In genomic region chr12:110546339-110546738, GRCh38 we compare ENCODE assay signal across 10 cellular contexts. TPM values are rescaled to one million over a fixed set of nuclear protein-coding genes. Genes with fewer than 3 reads are reported as not detected.
A peak's percentile ranks its signal among the peaks of the same experiment; 100 is the strongest.
DNase-seq lines count a peak whose midpoint lies in the region; ATAC-seq and TF ChIP-seq lines count a peak whose summit lies in the region.
"Had no signal": no experiment of that assay in that cellular context is flagged by ENCODE, and none has a peak within 500 bp of the region (broad histone marks: within the 10 kb centered on the region; RNA-seq: fewer than 3 reads in every experiment).

No MANE protein-coding gene starts in this region.

- DNase-seq in cardiac muscle cell (ENCODE audit: low read depth in 1 of 2, low spot score in 1 of 2) (peak in 1 of 2 donors; percentile 83), Right ventricle myocardium inferior (ENCODE audit: missing footprints) (no peak), T-helper 17 cell (no peak), right cardiac atrium (no peak), transverse colon (no peak), retina (no peak)
- DNase-seq: activated CD4-positive, alpha-beta T cell treated with anti-CD3 and anti-CD28 coated beads, Interleukin-2, amount 50 U/mL, for 1 hour; NCI-H345 had no signal

- peaks cover 23% of the 10 kb centered on the region for H3K4me1 Mint-ChIP-seq in T-helper 17 cell

- intact Hi-C loops in Right ventricle myocardium inferior (cut with DNase I): no loop called here
- intact Hi-C loops in right cardiac atrium (cut with DNase I): loop anchor here in 1 of 4 donors (5.0 kb wide), 1 partner anchor 36 kb away; the partner anchor contains the start of gene PPTC7
- intact Hi-C loops in transverse colon (cut with DNase I; ENCODE audit: low total_unique reads): no loop called here

- no peak for TF ChIP-seq EP300 in transverse colon (IDR thresholded peaks at IDR 0.05; ENCODE audit: low read depth)

- no peak for TF ChIP-seq POLR2A in transverse colon (IDR thresholded peaks at IDR 0.05)

- H3K9me3 ChIP-seq in cardiac muscle cell (ENCODE audit: low read depth): no peaks in the 10 kb centered on the region
- no peaks in the 10 kb centered on the region for H3K9me3 ChIP-seq in T-helper 17 cell (ENCODE audit: control insufficient read depth, low read length, poor library complexity, severe bottlenecking)
- H3K9me3 ChIP-seq in right cardiac atrium (ENCODE audit: control insufficient read depth, low read length): no peaks in the 10 kb centered on the region
- H3K9me3 ChIP-seq in transverse colon: no peaks in the 10 kb centered on the region

- no peaks in the 10 kb centered on the region for H3K27me3 ChIP-seq in cardiac muscle cell
- no peaks in the 10 kb centered on the region for H3K27me3 ChIP-seq in right cardiac atrium (ENCODE audit: control insufficient read depth, insufficient read depth)
- no peaks in the 10 kb centered on the region for H3K27me3 ChIP-seq in transverse colon

- H3K27me3 Mint-ChIP-seq in T-helper 17 cell: no peaks in the 10 kb centered on the region

- TF ChIP-seq CTCF in cardiac muscle cell (IDR thresholded peaks at IDR 0.05; ENCODE audit: low read depth, low read length) (no peak), transverse colon (IDR thresholded peaks at IDR 0.05) (no peak)

- in situ Hi-C loops in transverse colon (cut with MboI; ENCODE audit: low pct_ligation_motif_present in 1 of 4, low pct_unique_long_range_greater_than_20kb in 1 of 4, low sequenced_read_pairs in 3 of 4): no loop called here

- 67% methylated on average over 3 of the region's 3 CpGs for WGBS in right cardiac atrium
- WGBS in transverse colon (ENCODE audit: low coverage in 1 of 2), 2 donors: 63 to 70% methylated on average over 2 to 3 of the region's 3 CpGs

- H3K4me3 ChIP-seq in cardiac muscle cell: no peak overlapping the region
- no peak overlapping the region for H3K4me3 ChIP-seq in right cardiac atrium (ENCODE audit: low read length)
- H3K4me3 ChIP-seq in transverse colon: no peak overlapping the region

- H3K4me1 ChIP-seq in cardiac muscle cell (ENCODE audit: low read depth): peaks cover 46% of the 10 kb centered on the region
- peaks cover 14% of the 10 kb centered on the region for H3K4me1 ChIP-seq in right cardiac atrium (ENCODE audit: control insufficient read depth, insufficient read depth, low read length)
- peaks cover 34 to 68% (median 35%) of the 10 kb centered on the region in 4 donors for H3K4me1 ChIP-seq in transverse colon

- peak overlapping the region; percentile 54 for H3K27ac Mint-ChIP-seq in T-helper 17 cell

- H3K27ac ChIP-seq in cardiac muscle cell (peak overlapping the region; percentile 49), right cardiac atrium (ENCODE audit: low read length) (peak overlapping the region; percentile 42), transverse colon (peak overlapping the region; percentile 24 to 83 (median 42))

- no peak for ATAC-seq in Right ventricle myocardium inferior
- ATAC-seq in T-helper 17 cell: no peak
- ATAC-seq in right cardiac atrium: no peak
- no peak for ATAC-seq in HG03521 (IDR thresholded peaks at IDR 0.05; ENCODE audit: unreplicated experiment)
- no peak for ATAC-seq in HG03108 (IDR thresholded peaks at IDR 0.05; ENCODE audit: unreplicated experiment)

- peaks cover 3% of the 10 kb centered on the region for H3K36me3 ChIP-seq in cardiac muscle cell
- H3K36me3 ChIP-seq in transverse colon: no peaks in the 10 kb centered on the region

- H3K4me3 Mint-ChIP-seq in T-helper 17 cell: no peak overlapping the region

- H3K36me3 Mint-ChIP-seq in T-helper 17 cell (ENCODE audit: low read depth): no peaks in the 10 kb centered on the region

RNA-seq across cellular contexts. Expression of gene PPTC7, which starts 36.8 kb away (rescaled TPM):
- 15.3 and 21.7 TPM in 2 replicates for total RNA-seq in cardiac muscle cell
- polyA plus RNA-seq in cardiac muscle cell: 16.3 and 24.8 TPM in 2 replicates
- total RNA-seq in Right ventricle myocardium inferior: 99.2 TPM
- total RNA-seq in T-helper 17 cell: 10 to 100 TPM; 45.5 to 49.4 TPM
- 10 to 100 TPM; 46.6 to 82.8 (median 56.6) TPM for total RNA-seq in right cardiac atrium
- polyA plus RNA-seq in right cardiac atrium: 31.5 TPM
- total RNA-seq in transverse colon: 10 to 100 TPM; 25.3 to 36.4 (median 27.1) TPM

RNA-seq across cellular contexts. Expression of gene RAD9B, which starts 44.2 kb away (rescaled TPM):
- 0.21 and 1.1 TPM in 2 replicates for total RNA-seq in cardiac muscle cell
- 1.5 and 2.3 TPM in 2 replicates for polyA plus RNA-seq in cardiac muscle cell
- 1.1 TPM for total RNA-seq in Right ventricle myocardium inferior
- under 1 TPM; 0.37 to 0.62 TPM for total RNA-seq in T-helper 17 cell
- total RNA-seq in right cardiac atrium: 1 to 10 TPM in 3 of 4 donors, under 1 TPM in 1; 0.82 to 3.8 (median 1.8) TPM
- 0.36 TPM for polyA plus RNA-seq in right cardiac atrium
- total RNA-seq in transverse colon: under 1 TPM in 2 of 4 donors, not detected in 2; 0.27 to 0.32 TPM

RNA-seq across cellular contexts. Expression of gene VPS29, which starts 44.4 kb away (rescaled TPM):
- total RNA-seq in cardiac muscle cell (57.7 and 70.1 TPM in 2 replicates), Right ventricle myocardium inferior (106 TPM), T-helper 17 cell (10 to 100 TPM; 81.0 to 96.3 TPM), right cardiac atrium (100 to 1,000 TPM in 1 of 4 donors, 10 to 100 TPM in 3; 74.3 to 107 (median 85.0) TPM), transverse colon (100 to 1,000 TPM in 2 of 4 donors, 10 to 100 TPM in 2; 16.3 to 142 (median 79.3) TPM)
- polyA plus RNA-seq in cardiac muscle cell (170 and 179 TPM in 2 replicates), right cardiac atrium (151 TPM)
